ENCODE assay signal across 23 cellular contexts in the genomic region with DNA sequence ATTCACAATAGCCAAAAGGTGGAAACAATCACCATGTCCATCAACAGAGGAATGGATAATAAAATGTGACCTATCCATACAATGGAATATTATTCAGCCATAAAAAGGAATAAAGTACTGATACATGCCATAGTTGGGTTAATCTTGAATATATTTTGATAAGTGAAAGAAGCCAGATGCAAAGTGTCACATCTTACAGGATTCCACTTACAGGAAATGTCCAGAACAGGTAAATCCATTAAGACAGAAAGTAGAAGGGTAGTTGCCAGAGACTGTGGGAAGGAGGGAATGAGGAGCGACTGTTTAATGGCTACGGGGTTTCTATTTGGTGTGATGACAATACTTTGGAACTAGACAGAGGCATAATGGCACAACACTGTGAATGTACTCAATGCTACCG.
"Had no signal": no experiment of that assay in that cellular context is flagged by ENCODE, and none has a peak within 500 bp of the region (broad histone marks: within the 10 kb centered on the region; RNA-seq: fewer than 3 reads in every experiment).

No MANE protein-coding gene starts in this region.

- H3K4me1 ChIP-seq: colonic mucosa, esophagus muscularis mucosa, esophagus squamous epithelium, foreskin keratinocyte, gastroesophageal sphincter, heart left ventricle, heart right ventricle had no signal

- H3K36me3 ChIP-seq: colonic mucosa, esophagus muscularis mucosa, esophagus squamous epithelium, gastrocnemius medialis, gastroesophageal sphincter, heart left ventricle, heart right ventricle had no signal

- H3K9me3 ChIP-seq: colonic mucosa, esophagus muscularis mucosa, esophagus squamous epithelium, gastrocnemius medialis, gastroesophageal sphincter, heart left ventricle had no signal

- H3K27ac ChIP-seq: colonic mucosa, coronary artery, dorsolateral prefrontal cortex, epithelial cell of prostate, esophagus muscularis mucosa, esophagus squamous epithelium, foreskin keratinocyte, gastrocnemius medialis, gastroesophageal sphincter, heart left ventricle, heart right ventricle had no signal

- DNase-seq: colonic mucosa; cortex of kidney; dermis blood vessel endothelial cell; dorsolateral prefrontal cortex; effector CD4-positive, alpha-beta T cell; effector CD8-positive, alpha-beta T cell; effector memory CD4-positive, alpha-beta T cell; effector memory CD8-positive, alpha-beta T cell; endodermal cell; erythroblast; esophagus squamous epithelium; foreskin fibroblast; foreskin keratinocyte; foreskin melanocyte; gastrocnemius medialis; glutamatergic neuron; head of caudate nucleus; heart left ventricle; heart right ventricle had no signal

- H3K4me3 ChIP-seq: colonic mucosa, coronary artery, dorsolateral prefrontal cortex, esophagus muscularis mucosa, esophagus squamous epithelium, gastrocnemius medialis, gastroesophageal sphincter, heart left ventricle, heart right ventricle had no signal
